Comparison of ENCODE assay signal across 10 cellular contexts in genomic region chr16:80802902-80803301, GRCh38. TPM values are rescaled to one million over a fixed set of nuclear protein-coding genes. Genes with fewer than 3 reads are reported as not detected.
DNase-seq lines count a peak whose midpoint lies in the region; ATAC-seq and TF ChIP-seq lines count a peak whose summit lies in the region.
"Had no signal": no experiment of that assay in that cellular context is flagged by ENCODE, and none has a peak within 500 bp of the region (broad histone marks: within the 10 kb centered on the region; RNA-seq: fewer than 3 reads in every experiment).

No MANE protein-coding gene starts in this region.

- H3K27ac Mint-ChIP-seq in Calu3 (ENCODE audit: unreplicated experiment) = no peak overlapping the region

- H3K4me1 ChIP-seq in Peyer's patch (peaks cover 0 to 7% (median 2%) of the 10 kb centered on the region in 4 donors), parathyroid adenoma (no peaks in the 10 kb centered on the region), SJCRH30 (no peaks in the 10 kb centered on the region)

- TF ChIP-seq CTCF in Calu3 (IDR thresholded peaks at IDR 0.05; ENCODE audit: unreplicated experiment) = no peak
- no peak for TF ChIP-seq CTCF in Peyer's patch (IDR thresholded peaks at IDR 0.05)
- no peak for TF ChIP-seq CTCF in epithelial cell of proximal tubule (conservative IDR thresholded peaks at IDR 0.05; ENCODE audit: low read depth, low read length)
- TF ChIP-seq CTCF in parathyroid adenoma (IDR thresholded peaks at IDR 0.05) = no peak

- H3K27me3 ChIP-seq in Peyer's patch (no peaks in the 10 kb centered on the region), parathyroid adenoma (ENCODE audit: control insufficient read depth, insufficient read depth, low read length) (no peaks in the 10 kb centered on the region), SJCRH30 (no peaks in the 10 kb centered on the region)

- H3K9me3 Mint-ChIP-seq in Calu3 (ENCODE audit: low read depth, unreplicated experiment) = peaks cover 2% of the 10 kb centered on the region

- ATAC-seq in HG03045 (IDR thresholded peaks at IDR 0.05; ENCODE audit: unreplicated experiment) = no peak
- no peak for ATAC-seq in HG03571 (IDR thresholded peaks at IDR 0.05; ENCODE audit: unreplicated experiment)

- intact Hi-C loops in Calu3 (cut with micrococcal nuclease; ENCODE audit: unreplicated experiment) = no loop called here

- H3K4me3 Mint-ChIP-seq in Calu3 (ENCODE audit: low read depth, unreplicated experiment) = peak overlapping the region; percentile 92

- H3K36me3 Mint-ChIP-seq in Calu3 (ENCODE audit: insufficient read depth, unreplicated experiment) = peaks cover 9% of the 10 kb centered on the region

- no peaks in the 10 kb centered on the region for H3K9me3 ChIP-seq in Peyer's patch
- H3K9me3 ChIP-seq in parathyroid adenoma (ENCODE audit: control insufficient read depth, low read length) = no peaks in the 10 kb centered on the region
- H3K9me3 ChIP-seq in SJCRH30 (replicated peaks) = no peaks in the 10 kb centered on the region

- H3K27ac ChIP-seq in Peyer's patch (peak overlapping the region in 2 of 4 donors; percentile 44 to 46), parathyroid adenoma (no peak overlapping the region), SJCRH30 (no peak overlapping the region)

- CTCF ChIA-PET in Calu3 (lab: Charles Lee) = no interaction called here

- H3K4me1 Mint-ChIP-seq in Calu3 (ENCODE audit: low read depth, unreplicated experiment) = peaks cover 7% of the 10 kb centered on the region

- no TSS peak for BruUV-seq in Calu3 (replicated peaks; lab: Mats Ljungman, UMichigan)

- H2AFZ ChIP-seq in parathyroid adenoma = peak overlapping the region; percentile 52

- no peak for DNase-seq in Calu3
- DNase-seq in Peyer's patch = no peak
- DNase-seq in epithelial cell of proximal tubule (ENCODE audit: low read depth) = no peak
- DNase-seq in HT-29 (ENCODE audit: low spot score) = no peak
- no peak for DNase-seq in SJCRH30
- DNase-seq: mesenchymal stem cell, NCI-H526 treated with DMSO at 0.1 percent for 48 hours had no signal

- no peak for TF ChIP-seq POLR2A in Peyer's patch (IDR thresholded peaks at IDR 0.05)

- H3K27me3 Mint-ChIP-seq in Calu3 (ENCODE audit: unreplicated experiment) = peaks cover 60% of the 10 kb centered on the region

- no peak overlapping the region for H3K9ac ChIP-seq in parathyroid adenoma

- H3K4me3 ChIP-seq in Peyer's patch (peak overlapping the region; percentile 49 to 91 (median 70)), epithelial cell of proximal tubule (ENCODE audit: low read depth, low read length) (peak overlapping the region; percentile 71), parathyroid adenoma (ENCODE audit: low read depth, low read length) (no peak overlapping the region), SJCRH30 (no peak overlapping the region)

- no peaks in the 10 kb centered on the region for H3K36me3 ChIP-seq in Peyer's patch
- H3K36me3 ChIP-seq in parathyroid adenoma (ENCODE audit: control insufficient read depth, insufficient read depth, low read length) = no peaks in the 10 kb centered on the region
- no peaks in the 10 kb centered on the region for H3K36me3 ChIP-seq in SJCRH30

- H3K79me2 ChIP-seq in parathyroid adenoma = no peaks in the 10 kb centered on the region

- H3K4me2 ChIP-seq in parathyroid adenoma (ENCODE audit: low read length) = no peak overlapping the region

RNA-seq across cellular contexts. Expression of gene CDYL2, which starts 1.5 kb away (rescaled TPM):
- 1.0 and 1.4 TPM in 2 replicates for total RNA-seq in Calu3 (2022)
- total RNA-seq in Peyer's patch = 10 to 100 TPM in 2 of 4 donors, 1 to 10 TPM in 2; 7.4 to 18.6 (median 9.4) TPM
- 5.4 and 8.0 TPM in 2 replicates for total RNA-seq in epithelial cell of proximal tubule
- 0.68 and 1.1 TPM in 2 replicates for total RNA-seq in HT-29 (2014; rRNA removed; shearing (Covaris generic))
- total RNA-seq in SJCRH30 (2014; rRNA removed; shearing (Covaris generic)) = 0.05 and 0.14 TPM in 2 replicates

Comparison
In these comparisons a context has a peak if more than half of its experiments do, and no peak if none do; other contexts are left out.
1. H3K4me3 ChIP-seq: peak in Peyer's patch (4 of 4) and epithelial cell of proximal tubule (single experiment); none in parathyroid adenoma (single experiment) and SJCRH30 (single experiment).